Comparison of ENCODE assay signal across 22 cellular contexts in the genomic region with DNA sequence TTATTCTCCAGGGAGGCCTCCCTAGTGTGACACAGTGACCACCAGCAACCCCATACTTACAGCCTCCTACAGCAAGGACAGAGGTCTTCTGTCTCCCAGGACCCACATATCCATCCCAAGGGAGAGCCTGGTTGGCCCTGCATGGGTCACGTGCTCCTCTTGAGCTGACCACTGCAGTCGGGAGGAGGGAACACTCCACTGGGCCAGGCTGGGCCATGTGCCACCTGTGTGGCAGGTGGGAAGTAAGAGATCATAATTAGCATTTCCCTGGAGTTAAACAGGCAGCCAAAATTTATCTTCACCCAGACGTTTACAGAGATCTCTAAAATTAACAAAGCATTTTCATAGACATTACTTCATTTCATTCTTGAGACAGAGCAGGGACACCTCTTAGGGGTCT. TPM values are rescaled to one million over a fixed set of nuclear protein-coding genes. Genes with fewer than 3 reads are reported as not detected.
DNase-seq lines count a peak whose midpoint lies in the region; ATAC-seq and TF ChIP-seq lines count a peak whose summit lies in the region.
"Had no signal": no experiment of that assay in that cellular context is flagged by ENCODE, and none has a peak within 500 bp of the region (broad histone marks: within the 10 kb centered on the region; RNA-seq: fewer than 3 reads in every experiment).

No MANE protein-coding gene starts in this region.

- ATAC-seq in upper lobe of right lung (peak; percentile 15), HG03280 (IDR thresholded peaks at IDR 0.05; ENCODE audit: unreplicated experiment) (no peak), GM21381 (IDR thresholded peaks at IDR 0.05; ENCODE audit: unreplicated experiment) (no peak)
- ATAC-seq: GM23338, HCT116, T-cell had no signal

- H3K4me3 ChIP-seq in upper lobe of right lung: no peak overlapping the region
- H3K4me3 ChIP-seq: GM23338, MG63, SK-N-MC had no signal

- no peaks in the 10 kb centered on the region for H3K27me3 ChIP-seq in upper lobe of right lung
- H3K27me3 ChIP-seq: MG63 had no signal

- no peak for TF ChIP-seq RAD21 in Ishikawa (IDR thresholded peaks at IDR 0.05; ENCODE audit: low read depth)

- peaks cover 15% of the 10 kb centered on the region for H3K4me1 ChIP-seq in upper lobe of right lung

- H3K27ac ChIP-seq in upper lobe of right lung: no peak overlapping the region
- H3K27ac ChIP-seq: SK-N-MC had no signal

- TF ChIP-seq CTCF in upper lobe of right lung (IDR thresholded peaks at IDR 0.05): no peak

- DNase-seq in NCI-H2196 treated with DMSO at 0.1 percent for 48 hours (lab: John Stamatoyannopoulos, UW; ENCODE audit: unreplicated experiment): peak; percentile 50
- peak; percentile 31 for DNase-seq in islet precursor cell
- DNase-seq in upper lobe of right lung: peak; percentile 62
- DNase-seq in KG1 (lab: John Stamatoyannopoulos, UW): no peak
- DNase-seq: ACHN; CD8-positive, alpha-beta memory T cell; DMS79; Kasumi-1; MG63; NCI-H1092; NCI-H146; NCI-H2081 treated with DMSO at 0.1 percent for 48 hours; NCI-H510A; NCI-H774; SHP77; T-cell had no signal

- intact Hi-C loops in upper lobe of right lung (cut with DNase I): no loop called here

- TF ChIP-seq EP300 in Ishikawa (IDR thresholded peaks at IDR 0.05; ENCODE audit: borderline replicate concordance): no peak

- H3K9me3 ChIP-seq in upper lobe of right lung: no peaks in the 10 kb centered on the region
- H3K9me3 ChIP-seq: MG63 had no signal

- H3K36me3 ChIP-seq in upper lobe of right lung: no peaks in the 10 kb centered on the region
- H3K36me3 ChIP-seq: MG63 had no signal

TF ChIP-seq in Ishikawa, 13 proteins besides CTCF, POLR2A, EP300 and RAD21:
- no peak for TF ChIP-seq TAF1 (IDR thresholded peaks at IDR 0.05; ENCODE audit: low read depth)
- no peak for TF ChIP-seq CREB1 (IDR thresholded peaks at IDR 0.05; ENCODE audit: low read depth)
- TF ChIP-seq, protein P1, sequence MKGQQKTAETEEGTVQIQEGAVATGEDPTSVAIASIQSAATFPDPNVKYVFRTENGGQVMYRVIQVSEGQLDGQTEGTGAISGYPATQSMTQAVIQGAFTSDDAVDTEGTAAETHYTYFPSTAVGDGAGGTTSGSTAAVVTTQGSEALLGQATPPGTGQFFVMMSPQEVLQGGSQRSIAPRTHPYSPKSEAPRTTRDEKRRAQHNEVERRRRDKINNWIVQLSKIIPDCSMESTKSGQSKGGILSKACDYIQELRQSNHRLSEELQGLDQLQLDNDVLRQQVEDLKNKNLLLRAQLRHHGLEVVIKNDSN (IDR thresholded peaks at IDR 0.05): 0 out of 2 replicates have a peak, but pooled peaks have one; percentile 31
- TF ChIP-seq, protein P2, sequence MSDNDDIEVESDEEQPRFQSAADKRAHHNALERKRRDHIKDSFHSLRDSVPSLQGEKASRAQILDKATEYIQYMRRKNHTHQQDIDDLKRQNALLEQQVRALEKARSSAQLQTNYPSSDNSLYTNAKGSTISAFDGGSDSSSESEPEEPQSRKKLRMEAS (IDR thresholded peaks at IDR 0.05): 0 out of 2 replicates have a peak, but pooled peaks have one; percentile 30
- no peak for TF ChIP-seq EGR1 (IDR thresholded peaks at IDR 0.05)
- TF ChIP-seq YY1 (IDR thresholded peaks at IDR 0.05; ENCODE audit: low read depth): no peak
- TF ChIP-seq NFIC (IDR thresholded peaks at IDR 0.05): no peak
TF ChIP-seq in Ishikawa: peak in this region for 2.

RNA-seq across cellular contexts. Expression of a gene that starts 33.4 kb away (rescaled TPM):
- 423 TPM for total RNA-seq in upper lobe of right lung
- total RNA-seq: CD8-positive, alpha-beta memory T cell had no signal

RNA-seq across cellular contexts. Expression of a gene that starts 39.7 kb away (rescaled TPM):
- 119 TPM for total RNA-seq in upper lobe of right lung
